In the genomic region with DNA sequence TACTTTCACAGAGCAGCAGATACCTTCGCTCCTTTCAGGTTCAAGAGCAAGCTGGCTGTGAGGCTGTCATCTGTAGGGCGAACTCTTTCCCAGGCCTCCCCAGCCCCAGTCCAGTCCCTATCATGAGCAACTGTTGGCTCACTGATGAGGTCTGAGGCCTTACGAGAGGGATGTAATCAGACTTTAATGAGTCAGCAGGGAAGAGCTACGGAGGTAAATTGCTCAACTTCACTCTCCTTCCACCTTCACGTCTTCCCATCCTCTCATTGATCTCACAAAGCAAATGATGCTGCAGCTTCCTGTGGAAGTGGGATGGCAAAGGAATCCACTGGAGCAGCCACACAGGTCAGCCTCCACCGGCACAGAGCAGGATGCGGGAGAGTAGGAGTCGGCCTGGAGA, we compare ENCODE assay signal across 18 cellular contexts.
A peak's percentile ranks its signal among the peaks of the same experiment; 100 is the strongest.
DNase-seq lines count a peak whose midpoint lies in the region; ATAC-seq and TF ChIP-seq lines count a peak whose summit lies in the region.
"Had no signal": no experiment of that assay in that cellular context is flagged by ENCODE, and none has a peak within 500 bp of the region (broad histone marks: within the 10 kb centered on the region; RNA-seq: fewer than 3 reads in every experiment).

No MANE protein-coding gene starts in this region.

- POLR2A ChIA-PET in CD4-positive, alpha-beta T cell (lab: Charles Lee) = no interaction called here

- H3K4me3 ChIP-seq in epithelial cell of esophagus (ENCODE audit: low read length) = no peak overlapping the region
- H3K4me3 ChIP-seq: heart left ventricle, MG63 had no signal

- H3K27me3 Mint-ChIP-seq in CD4-positive, alpha-beta T cell = peaks cover 15% of the 10 kb centered on the region

- CTCF ChIA-PET in CD4-positive, alpha-beta T cell (lab: Charles Lee) = no interaction called here

- no peak for TF ChIP-seq CTCF in epithelial cell of esophagus (IDR thresholded peaks at IDR 0.05; ENCODE audit: insufficient read depth, low read depth, low read length, missing control alignments)
- TF ChIP-seq CTCF in CD4-positive, alpha-beta T cell (IDR thresholded peaks at IDR 0.05) = no peak

- no peaks in the 10 kb centered on the region for H3K9me3 ChIP-seq in CD4-positive, alpha-beta T cell (ENCODE audit: control insufficient read depth, low read length)
- H3K9me3 ChIP-seq: heart left ventricle, MG63, neutrophil had no signal

- H3K9me3 Mint-ChIP-seq in CD4-positive, alpha-beta T cell = no peaks in the 10 kb centered on the region
- H3K9me3 Mint-ChIP-seq: CD8-positive, alpha-beta memory T cell; immature natural killer cell had no signal

- no peak overlapping the region for H3K4me3 Mint-ChIP-seq in CD4-positive, alpha-beta T cell
- H3K4me3 Mint-ChIP-seq: activated naive CD8-positive, alpha-beta T cell; CD8-positive, alpha-beta memory T cell; immature natural killer cell had no signal

- no peak for ATAC-seq in CD4-positive, alpha-beta T cell (ENCODE audit: poor library complexity)
- ATAC-seq: heart left ventricle, HepG2 had no signal

- no peaks in the 10 kb centered on the region for H3K27me3 ChIP-seq in CD4-positive, alpha-beta T cell (ENCODE audit: control insufficient read depth, insufficient read depth, low read length)
- H3K27me3 ChIP-seq: MG63 had no signal

- H3K27ac ChIP-seq in CD4-positive, alpha-beta T cell (ENCODE audit: low read depth, low read length) = no peak overlapping the region
- H3K27ac ChIP-seq: heart left ventricle, neutrophil had no signal

- DNase-seq in ELR (ENCODE audit: low read depth) (peak; percentile 87), NCI-H226 (peak; percentile 78), epithelial cell of esophagus (ENCODE audit: low read depth) (peak; percentile 91), non-pigmented ciliary epithelial cell (ENCODE audit: low read depth) (peak; percentile 8), iPS-NIHi11 (ENCODE audit: low spot score) (no peak), cerebellar cortex (ENCODE audit: low spot score) (no peak)
- no peak for DNase-seq in central memory CD4-positive, alpha-beta T cell
- no peak for DNase-seq in CD4-positive, alpha-beta T cell
- DNase-seq: CD8-positive, alpha-beta memory T cell; heart left ventricle; immature natural killer cell; MG63; NCI-H1694; NCI-H2227 treated with DMSO at 0.1 percent for 48 hours; retina had no signal

- intact Hi-C loops in CD4-positive, alpha-beta T cell (cut with DNase I, micrococcal nuclease) = no loop called here

- H3K4me1 Mint-ChIP-seq in CD4-positive, alpha-beta T cell (ENCODE audit: low read depth) = no peaks in the 10 kb centered on the region
- H3K4me1 Mint-ChIP-seq: CD8-positive, alpha-beta memory T cell; immature natural killer cell had no signal

- no peaks in the 10 kb centered on the region for H3K36me3 Mint-ChIP-seq in CD4-positive, alpha-beta T cell (ENCODE audit: low read depth)
- H3K36me3 Mint-ChIP-seq: activated naive CD8-positive, alpha-beta T cell; CD8-positive, alpha-beta memory T cell; immature natural killer cell had no signal

- no peak overlapping the region for H3K27ac Mint-ChIP-seq in CD4-positive, alpha-beta T cell
- H3K27ac Mint-ChIP-seq: activated naive CD8-positive, alpha-beta T cell; CD8-positive, alpha-beta memory T cell; immature natural killer cell had no signal

Comparison
In these comparisons a context has a peak if more than half of its experiments do, and no peak if none do; other contexts are left out.
1. DNase-seq: peak in ELR (single experiment), NCI-H226 (single experiment), epithelial cell of esophagus (single experiment) and non-pigmented ciliary epithelial cell (single experiment); none in iPS-NIHi11 (single experiment), central memory CD4-positive, alpha-beta T cell (single experiment), cerebellar cortex (single experiment) and CD4-positive, alpha-beta T cell (0 of 10).